ENCODE assay signal across 8 cellular contexts in genomic region chr2:206250041-206250897, GRCh38. TPM values are rescaled to one million over a fixed set of nuclear protein-coding genes. Genes with fewer than 3 reads are reported as not detected.
DNase-seq lines count a peak whose midpoint lies in the region; ATAC-seq and TF ChIP-seq lines count a peak whose summit lies in the region.

No MANE protein-coding gene starts in this region.

- TF ChIP-seq CTCF in thoracic aorta (IDR thresholded peaks at IDR 0.05) (no peak), glutamatergic neuron (IDR thresholded peaks at IDR 0.05; ENCODE audit: partially characterized antibody, unreplicated experiment) (no peak)

- peak overlapping the region; percentile 84 for H3K4me3 Mint-ChIP-seq in T-helper 1 cell treated with Interleukin-12 subunit alpha and Interleukin-12 subunit beta and Interleukin-4 antibody, amounts not matched to agents 30 μg/mL and 1 μg/mL, for 36 hours
- no peak overlapping the region for H3K4me3 Mint-ChIP-seq in glutamatergic neuron (ENCODE audit: unreplicated experiment)

- no peaks in the 10 kb centered on the region for H3K9me3 ChIP-seq in thoracic aorta

- no peaks in the 10 kb centered on the region for H3K4me1 ChIP-seq in thoracic aorta (ENCODE audit: control insufficient read depth in 1 of 2, low read depth in 2 of 2)

- no peaks in the 10 kb centered on the region for H3K27me3 ChIP-seq in thoracic aorta (replicated peaks; ENCODE audit: insufficient read depth)

- no peak overlapping the region for H3K27ac ChIP-seq in thoracic aorta

- ATAC-seq in Right ventricle myocardium superior (ENCODE audit: poor library complexity) (no peak), left ventricle myocardium superior (peak; percentile 48), thoracic aorta (ENCODE audit: insufficient number of reproducible peaks, low FRiP score, low read depth) (no peak)

- H3K36me3 ChIP-seq in thoracic aorta, result no peaks in the 10 kb centered on the region

- no peak overlapping the region for H3K27ac Mint-ChIP-seq in T-helper 1 cell treated with Interleukin-12 subunit alpha and Interleukin-12 subunit beta and Interleukin-4 antibody, amounts not matched to agents 30 μg/mL and 1 μg/mL, for 36 hours
- H3K27ac Mint-ChIP-seq in glutamatergic neuron (ENCODE audit: unreplicated experiment), result no peak overlapping the region

- H3K27me3 Mint-ChIP-seq in T-helper 1 cell treated with Interleukin-12 subunit alpha and Interleukin-12 subunit beta and Interleukin-4 antibody, amounts not matched to agents 30 μg/mL and 1 μg/mL, for 36 hours (ENCODE audit: low read depth), result peaks cover 59% of the 10 kb centered on the region
- peaks cover 2% of the 10 kb centered on the region for H3K27me3 Mint-ChIP-seq in glutamatergic neuron (ENCODE audit: unreplicated experiment)

- DNase-seq in cardiac septum (ENCODE audit: low spot score) (peak; percentile 73), Right ventricle myocardium superior (no peak), left ventricle myocardium superior (peak; percentile 27), thoracic aorta (ENCODE audit: low spot score) (no peak), SW480 (ENCODE audit: low spot score) (no peak), HK-2 (ENCODE audit: unreplicated experiment) (no peak), glutamatergic neuron (no peak)

- H3K9me3 Mint-ChIP-seq in T-helper 1 cell treated with Interleukin-12 subunit alpha and Interleukin-12 subunit beta and Interleukin-4 antibody, amounts not matched to agents 30 μg/mL and 1 μg/mL, for 36 hours, result peaks cover 10% of the 10 kb centered on the region
- peaks cover 2% of the 10 kb centered on the region for H3K9me3 Mint-ChIP-seq in glutamatergic neuron (ENCODE audit: unreplicated experiment)

- peak overlapping the region; percentile 42 for H3K4me3 ChIP-seq in thoracic aorta

- intact Hi-C loops in cardiac septum (cut with DNase I) (no loop called here), Right ventricle myocardium superior (cut with DNase I) (no loop called here), left ventricle myocardium superior (cut with micrococcal nuclease) (no loop called here)

- H3K4me1 Mint-ChIP-seq in T-helper 1 cell treated with Interleukin-12 subunit alpha and Interleukin-12 subunit beta and Interleukin-4 antibody, amounts not matched to agents 30 μg/mL and 1 μg/mL, for 36 hours (ENCODE audit: low read depth), result peaks cover 5% of the 10 kb centered on the region
- no peaks in the 10 kb centered on the region for H3K4me1 Mint-ChIP-seq in glutamatergic neuron (ENCODE audit: low read depth, unreplicated experiment)

- no peaks in the 10 kb centered on the region for H3K36me3 Mint-ChIP-seq in T-helper 1 cell treated with Interleukin-12 subunit alpha and Interleukin-12 subunit beta and Interleukin-4 antibody, amounts not matched to agents 30 μg/mL and 1 μg/mL, for 36 hours (ENCODE audit: low read depth)
- H3K36me3 Mint-ChIP-seq in glutamatergic neuron (ENCODE audit: unreplicated experiment), result peaks cover 9% of the 10 kb centered on the region

RNA-seq across cellular contexts. Expression of gene ZDBF2, which starts 24.2 kb away (rescaled TPM):
- total RNA-seq in cardiac septum (15.4 TPM), Right ventricle myocardium superior (6.7 TPM), left ventricle myocardium superior (6.6 TPM), thoracic aorta (10 to 100 TPM; 12.7 to 18.3 TPM), glutamatergic neuron (ENCODE audit: unreplicated experiment) (47.5 TPM)

Comparison
In these comparisons a context has a peak if more than half of its experiments do, and no peak if none do; other contexts are left out.
1. DNase-seq: peak in cardiac septum (single experiment) and left ventricle myocardium superior (single experiment); none in Right ventricle myocardium superior (single experiment), thoracic aorta (single experiment), SW480 (single experiment), HK-2 (single experiment) and glutamatergic neuron (single experiment).